Comparison of ENCODE assay signal across 9 cellular contexts in the genomic region with DNA sequence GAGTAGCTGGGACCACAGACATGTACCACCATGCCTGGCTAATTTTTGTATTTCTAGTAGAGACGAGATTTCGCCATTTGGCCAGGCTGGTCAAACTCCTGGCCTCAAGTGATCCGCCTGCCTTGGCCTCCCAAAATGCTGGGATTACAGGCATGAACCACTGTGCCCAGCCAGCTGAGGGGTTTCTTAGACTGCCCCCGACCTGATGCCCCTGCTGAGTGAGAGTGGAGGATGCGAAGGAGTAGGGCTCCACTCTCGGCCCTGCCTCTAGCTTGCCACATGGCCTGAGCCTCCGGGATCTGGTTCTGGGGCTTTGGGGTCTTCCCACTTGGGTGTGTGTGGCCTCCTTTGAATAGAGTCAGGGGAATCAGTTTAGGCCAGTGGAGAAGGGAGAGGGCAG. TPM values are rescaled to one million over a fixed set of nuclear protein-coding genes. Genes with fewer than 3 reads are reported as not detected.
"Had no signal": no experiment of that assay in that cellular context is flagged by ENCODE, and none has a peak within 500 bp of the region (broad histone marks: within the 10 kb centered on the region; RNA-seq: fewer than 3 reads in every experiment).

No MANE protein-coding gene starts in this region.

- H3K27ac Mint-ChIP-seq: IgD-negative memory B cell had no signal

- DNase-seq: GM23248, GOT3, H9, HCEC 1CT, KBM-7 had no signal

- H3K9me3 Mint-ChIP-seq: H9, IgD-negative memory B cell had no signal

- H2AFZ ChIP-seq: GM23248 had no signal

- H3K4me2 ChIP-seq: KMS-11 had no signal

- H3K27ac ChIP-seq: GM23248, KMS-11 had no signal

- FAIRE-seq: H54, HTR-8/SVneo had no signal

- H3K4me3 ChIP-seq: GM23248 had no signal

- H3K9ac ChIP-seq: GM23248, KMS-11 had no signal

- H3K4me3 Mint-ChIP-seq: IgD-negative memory B cell had no signal

- H3K4me1 Mint-ChIP-seq: IgD-negative memory B cell had no signal

- H3K36me3 Mint-ChIP-seq: IgD-negative memory B cell had no signal

RNA-seq across cellular contexts. Expression of a gene that starts 11.0 kb away (rescaled TPM):
- total RNA-seq: GM23248, H9 had no signal
- polyA plus RNA-seq: GM23248, IgD-negative memory B cell had no signal
